ENCODE assay signal across 17 cellular contexts in the genomic region with DNA sequence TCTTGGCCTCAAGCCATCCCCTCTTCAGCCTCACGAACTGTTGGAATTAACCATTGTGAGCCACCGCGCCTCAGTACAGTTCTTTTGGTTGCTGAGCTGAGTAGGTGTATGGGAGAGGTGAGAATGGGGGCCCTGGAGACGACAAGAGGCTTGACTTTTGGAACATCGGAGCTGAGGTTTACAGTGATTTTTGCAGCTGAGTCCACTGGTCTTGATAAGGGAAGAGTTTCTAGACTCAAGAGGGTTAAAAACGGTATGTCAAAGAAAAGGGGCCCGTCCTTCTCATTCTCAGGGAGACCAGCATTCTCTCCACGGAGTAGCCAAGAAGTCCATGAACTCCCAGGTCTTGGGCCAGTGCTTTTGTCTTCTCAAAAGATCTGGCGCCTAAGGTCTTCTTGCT. TPM values are rescaled to one million over a fixed set of nuclear protein-coding genes. Genes with fewer than 3 reads are reported as not detected.
DNase-seq lines count a peak whose midpoint lies in the region; TF ChIP-seq lines count a peak whose summit lies in the region.
"Had no signal": no experiment of that assay in that cellular context is flagged by ENCODE, and none has a peak within 500 bp of the region (broad histone marks: within the 10 kb centered on the region; RNA-seq: fewer than 3 reads in every experiment).

No MANE protein-coding gene starts in this region.

- H2AFZ ChIP-seq in osteoblast (ENCODE audit: low read length): no peak overlapping the region

- H3K9ac ChIP-seq in HUES6 (ENCODE audit: low read length): peak overlapping the region; percentile 57

- no peaks in the 10 kb centered on the region for H3K27me3 ChIP-seq in HUES6 (ENCODE audit: control insufficient read depth, insufficient read depth, low read length)
- H3K27me3 ChIP-seq in WERI-Rb-1 (ENCODE audit: insufficient read depth, low read depth, severe bottlenecking): no peaks in the 10 kb centered on the region
- H3K27me3 ChIP-seq in osteoblast (ENCODE audit: insufficient read depth, low read length): no peaks in the 10 kb centered on the region
- H3K27me3 ChIP-seq: esophagus muscularis mucosa, SJCRH30 had no signal

- H3K79me2 ChIP-seq in osteoblast (ENCODE audit: insufficient read depth, low read length): peaks cover 3% of the 10 kb centered on the region

- intact Hi-C loops in head of caudate nucleus (cut with DNase I): loop anchor here (5.0 kb wide), 1 partner anchor 37 kb away; no protein-coding TSS in a partner anchor

- peaks cover 12% of the 10 kb centered on the region for H3K27me3 Mint-ChIP-seq in activated T-cell treated with anti-CD3 and anti-CD28 coated beads, Interleukin-2, amount 50 U/mL, for 24 hours
- H3K27me3 Mint-ChIP-seq: activated CD4-positive, alpha-beta T cell treated with anti-CD3 and anti-CD28 coated beads for 36 hours had no signal

- H3K27ac Mint-ChIP-seq in activated T-cell treated with anti-CD3 and anti-CD28 coated beads, Interleukin-2, amount 50 U/mL, for 24 hours: peak overlapping the region; percentile 79
- H3K27ac Mint-ChIP-seq: activated CD4-positive, alpha-beta T cell treated with anti-CD3 and anti-CD28 coated beads for 36 hours had no signal

- peaks cover 59% of the 10 kb centered on the region for H4K20me1 ChIP-seq in osteoblast (ENCODE audit: insufficient read depth, low read length)

- H3K4me3 ChIP-seq in HUES6 (ENCODE audit: low read depth, low read length): peak overlapping the region; percentile 60
- H3K4me3 ChIP-seq in WERI-Rb-1 (ENCODE audit: low read depth, low read length): no peak overlapping the region
- H3K4me3 ChIP-seq in osteoblast (ENCODE audit: insufficient read depth, low read length): no peak overlapping the region
- H3K4me3 ChIP-seq: SJCRH30 had no signal

- no peak for DNase-seq in activated T-cell treated with anti-CD3 and anti-CD28 coated beads, Interleukin-2, amount 50 U/mL, for 24 hours
- no peak for DNase-seq in activated T-cell treated with anti-CD3 and anti-CD28 coated beads, Interleukin-2, amount 50 U/mL, for 1 hour
- DNase-seq in WERI-Rb-1 (no peak), osteoblast (ENCODE audit: insufficient read length, low spot score, missing footprints) (peak; percentile 47), inferior parietal cortex (ENCODE audit: extremely low spot score) (no peak), UCSD-AML1 (lab: John Stamatoyannopoulos, UW; ENCODE audit: unreplicated experiment) (no peak), head of caudate nucleus (no peak)
- DNase-seq: activated CD4-positive, alpha-beta T cell treated with anti-CD3 and anti-CD28 coated beads for 36 hours; activated naive CD4-positive, alpha-beta T cell; CD4-positive, alpha-beta memory T cell; central memory CD4-positive, alpha-beta T cell; immature natural killer cell; NCI-H524 treated with DMSO at 0.1 percent for 48 hours; SJCRH30; stimulated activated CD4-positive, alpha-beta T cell treated with anti-CD3 and anti-CD28 coated beads, Interleukin-4, amount 100 ng/mL, for 24 hours had no signal

- H3K4me3 Mint-ChIP-seq in activated T-cell treated with anti-CD3 and anti-CD28 coated beads, Interleukin-2, amount 50 U/mL, for 24 hours: no peak overlapping the region

- peaks cover 32% of the 10 kb centered on the region for H3K36me3 Mint-ChIP-seq in activated T-cell treated with anti-CD3 and anti-CD28 coated beads, Interleukin-2, amount 50 U/mL, for 24 hours (ENCODE audit: low read depth)

- H3K36me3 ChIP-seq in HUES6 (ENCODE audit: control insufficient read depth, insufficient read depth, low read length): peaks cover 32% of the 10 kb centered on the region
- H3K36me3 ChIP-seq in WERI-Rb-1: peaks cover 42% of the 10 kb centered on the region
- peaks cover 31% of the 10 kb centered on the region for H3K36me3 ChIP-seq in osteoblast (ENCODE audit: insufficient read depth, low read length)

- H3K27ac ChIP-seq in HUES6 (ENCODE audit: low read depth, low read length) (no peak overlapping the region; the same call in 1 of the 2 replicates), WERI-Rb-1 (peak overlapping the region; percentile 77), osteoblast (ENCODE audit: low read depth, low read length) (no peak overlapping the region)
- H3K27ac ChIP-seq: esophagus muscularis mucosa, SJCRH30 had no signal

- no peak for TF ChIP-seq CTCF in WERI-Rb-1 (IDR thresholded peaks at IDR 0.05; ENCODE audit: low read depth, low read length)
- no peak for TF ChIP-seq CTCF in osteoblast (IDR thresholded peaks at IDR 0.05; ENCODE audit: extremely low read depth, low read depth, low read length)

- H3K4me1 ChIP-seq in HUES6 (ENCODE audit: control insufficient read depth, insufficient read depth, low read length) (peaks cover 9% of the 10 kb centered on the region; the same call in 1 of the 2 replicates), osteoblast (ENCODE audit: insufficient read depth, low read length) (peaks cover 4% of the 10 kb centered on the region)
- H3K4me1 ChIP-seq: SJCRH30 had no signal

- no peak overlapping the region for H3K4me2 ChIP-seq in osteoblast (ENCODE audit: insufficient read depth, low read length)

- peaks cover 20% of the 10 kb centered on the region for H3K4me1 Mint-ChIP-seq in activated T-cell treated with anti-CD3 and anti-CD28 coated beads, Interleukin-2, amount 50 U/mL, for 24 hours (ENCODE audit: low read depth)

- no peaks in the 10 kb centered on the region for H3K9me3 Mint-ChIP-seq in activated T-cell treated with anti-CD3 and anti-CD28 coated beads, Interleukin-2, amount 50 U/mL, for 24 hours
- H3K9me3 Mint-ChIP-seq: immature natural killer cell had no signal

- H3K9me3 ChIP-seq in HUES6 (ENCODE audit: control insufficient read depth, insufficient read depth, low read depth, low read length) (no peaks in the 10 kb centered on the region), WERI-Rb-1 (ENCODE audit: severe bottlenecking) (no peaks in the 10 kb centered on the region), osteoblast (ENCODE audit: low read depth, low read length) (no peaks in the 10 kb centered on the region)
- H3K9me3 ChIP-seq: esophagus muscularis mucosa, SJCRH30 had no signal

RNA-seq across cellular contexts. Expression of gene QTRT1, which starts 6.5 kb away (rescaled TPM):
- total RNA-seq in osteoblast: 34.0 and 36.5 TPM in 2 replicates

RNA-seq across cellular contexts. Expression of gene DNM2, which starts 23.2 kb away (rescaled TPM):
- total RNA-seq in osteoblast: 89.6 and 102 TPM in 2 replicates

RNA-seq across cellular contexts. Expression of gene ILF3, which starts 40.6 kb away (rescaled TPM):
- 105 and 107 TPM in 2 replicates for total RNA-seq in osteoblast
